ENCODE assay signal across 8 cellular contexts in genomic region chr12:93777249-93777648, GRCh38.
A peak's percentile ranks its signal among the peaks of the same experiment; 100 is the strongest.
DNase-seq lines count a peak whose midpoint lies in the region; ATAC-seq and TF ChIP-seq lines count a peak whose summit lies in the region.

No MANE protein-coding gene starts in this region.

- DNase-seq in HCT116 (ENCODE audit: low read depth, low spot score) (no peak), MCF 10A (ENCODE audit: unreplicated experiment) (no peak), kidney tubule cell (ENCODE audit: low spot score) (peak; percentile 27), hepatic stellate cell (ENCODE audit: low spot score) (no peak)
- no peak for DNase-seq in activated naive CD8-positive, alpha-beta T cell treated with anti-CD3 and anti-CD28 coated beads for 36 hours

- TF ChIP-seq RAD21 in HCT116 (IDR thresholded peaks at IDR 0.05; ENCODE audit: low read depth) = no peak

- RAD21 ChIA-PET in HCT116 (lab: Charles Lee; ENCODE audit: low non-redundant PET in 1 of 2, low total read pairs in 2 of 2, uncharacterized antibody in 2 of 2, unreplicated experiment in 2 of 2) = no interaction called here

- no TSS peak for BruUV-seq in HCT116 (replicated peaks; lab: Mats Ljungman, UMichigan)
- no TSS peak for BruUV-seq in MCF 10A (replicated peaks; lab: Mats Ljungman, UMichigan)

- no peaks in the 10 kb centered on the region for H3K27me3 ChIP-seq in HCT116 (ENCODE audit: insufficient read depth, low read length)

- no peak overlapping the region for H2AFZ ChIP-seq in HCT116 (ENCODE audit: low read depth, low read length, poor library complexity, severe bottlenecking)

- H3K4me3 Mint-ChIP-seq in MCF 10A (ENCODE audit: unreplicated experiment) = no peak overlapping the region
- H3K4me3 Mint-ChIP-seq in activated naive CD8-positive, alpha-beta T cell treated with anti-CD3 and anti-CD28 coated beads for 36 hours = no peak overlapping the region

- peaks cover 25% of the 10 kb centered on the region for H3K4me1 Mint-ChIP-seq in MCF 10A (ENCODE audit: insufficient read depth, unreplicated experiment)
- peaks cover 21% of the 10 kb centered on the region for H3K4me1 Mint-ChIP-seq in activated naive CD8-positive, alpha-beta T cell treated with anti-CD3 and anti-CD28 coated beads for 36 hours

- H3K36me3 Mint-ChIP-seq in MCF 10A (ENCODE audit: insufficient read depth, unreplicated experiment) = no peaks in the 10 kb centered on the region
- peaks cover 44% of the 10 kb centered on the region for H3K36me3 Mint-ChIP-seq in activated naive CD8-positive, alpha-beta T cell treated with anti-CD3 and anti-CD28 coated beads for 36 hours

- CTCF ChIA-PET in HCT116 (lab: Charles Lee) = no interaction called here
- CTCF ChIA-PET in MCF 10A (lab: Yijun Ruan, JAX) = interaction anchor here (0.7 to 2.6 kb wide), 3 partner anchors 10 to 825 kb away, joined by 3 to 11 read pairs (median 3); no protein-coding TSS in a partner anchor

- no peaks in the 10 kb centered on the region; the same call in 1 of the 2 replicates for H4K20me1 ChIP-seq in HCT116 (ENCODE audit: insufficient read depth)

- no peak for TF ChIP-seq CTCF in HCT116 (IDR thresholded peaks at IDR 0.05 in 2 of 3, conservative IDR thresholded peaks at IDR 0.05 in 1 of 3; ENCODE audit: borderline replicate concordance in 1 of 3, insufficient read depth in 1 of 3, low read depth in 2 of 3, low read length in 2 of 3)
- no peak for TF ChIP-seq CTCF in MCF 10A (IDR thresholded peaks at IDR 0.05; ENCODE audit: unreplicated experiment)

- no peak for TF ChIP-seq POLR2A in HCT116 (IDR thresholded peaks at IDR 0.05; ENCODE audit: borderline replicate concordance, extremely low read depth, insufficient read depth, insufficient read length)

- H3K9me3 ChIP-seq in HCT116 (ENCODE audit: control insufficient read depth in 1 of 2, insufficient read depth in 1 of 2, low read depth in 1 of 2, low read length in 2 of 2) = no peaks in the 10 kb centered on the region

- peak overlapping the region; percentile 8 for H3K27ac Mint-ChIP-seq in MCF 10A (ENCODE audit: low read depth, unreplicated experiment)
- no peak overlapping the region for H3K27ac Mint-ChIP-seq in activated naive CD8-positive, alpha-beta T cell treated with anti-CD3 and anti-CD28 coated beads for 36 hours

- POLR2A ChIA-PET in HCT116 (lab: Charles Lee) = no interaction called here
- POLR2A ChIA-PET in MCF 10A (lab: Yijun Ruan, JAX) = interaction anchor here (0.6 to 1.7 kb wide), 7 partner anchors 9 to 324 kb away, joined by 3 to 5 read pairs (median 4); no protein-coding TSS in a partner anchor

- no peaks in the 10 kb centered on the region for H3K36me3 ChIP-seq in HCT116 (ENCODE audit: control insufficient read depth in 1 of 2, insufficient read depth in 2 of 2, low read length in 2 of 2)

- H3K79me2 ChIP-seq in HCT116 (ENCODE audit: insufficient read depth, low read length) = no peaks in the 10 kb centered on the region

- intact Hi-C loops in HCT116 (cut with micrococcal nuclease) (no loop called here), MCF 10A (cut with micrococcal nuclease) (no loop called here)

- H3K27ac ChIP-seq in HCT116 (ENCODE audit: low read depth, low read length) = no peak overlapping the region
- peak overlapping the region in 16 of 21 experiments; percentile 20 to 78 (median 50) for H3K27ac ChIP-seq in skin epidermis

- peaks cover 3 to 45% of the 10 kb centered on the region in 2 experiments; a peak in 2 of 4 replicates for H3K4me1 ChIP-seq in HCT116 (ENCODE audit: control insufficient read depth in 1 of 2, insufficient read depth in 2 of 2, low read length in 2 of 2)

- ATAC-seq in HCT116 (no peak), HG03095 (IDR thresholded peaks at IDR 0.05; ENCODE audit: unreplicated experiment) (no peak), GM21619 (IDR thresholded peaks at IDR 0.05; ENCODE audit: unreplicated experiment) (no peak)

- H3K4me3 ChIP-seq in HCT116 (replicated peaks in 1 of 2; ENCODE audit: low read depth in 1 of 2, low read length in 2 of 2) (no peak overlapping the region), skin epidermis (no peak overlapping the region)

- H3K9me2 ChIP-seq in HCT116 (ENCODE audit: insufficient read depth) = no peaks in the 10 kb centered on the region

- H3K27me3 Mint-ChIP-seq in MCF 10A (ENCODE audit: insufficient read depth, unreplicated experiment) = no peaks in the 10 kb centered on the region
- no peaks in the 10 kb centered on the region for H3K27me3 Mint-ChIP-seq in activated naive CD8-positive, alpha-beta T cell treated with anti-CD3 and anti-CD28 coated beads for 36 hours

- H3K9ac ChIP-seq in HCT116 (ENCODE audit: low read length) = no peak overlapping the region

- H3K4me2 ChIP-seq in HCT116 (ENCODE audit: low read length) = peak overlapping the region; percentile 16; the same call in 1 of the 2 replicates

- no peaks in the 10 kb centered on the region for H3K9me3 Mint-ChIP-seq in MCF 10A (ENCODE audit: unreplicated experiment)
- peaks cover 14% of the 10 kb centered on the region for H3K9me3 Mint-ChIP-seq in activated naive CD8-positive, alpha-beta T cell treated with anti-CD3 and anti-CD28 coated beads for 36 hours

TF ChIP-seq in HCT116, 20 proteins besides CTCF, POLR2A, EP300 and RAD21:
- TF ChIP-seq SP1 (IDR thresholded peaks at IDR 0.05; ENCODE audit: low read depth) = no peak
- no peak for TF ChIP-seq CEBPB (IDR thresholded peaks at IDR 0.05; ENCODE audit: low read depth)
- TF ChIP-seq YY1 (IDR thresholded peaks at IDR 0.05; ENCODE audit: extremely low read depth, insufficient replicate concordance, low read depth, low read length) = no peak
- no peak for TF ChIP-seq EGR1 (IDR thresholded peaks at IDR 0.05; ENCODE audit: low read depth)
- TF ChIP-seq EZH2 (IDR thresholded peaks at IDR 0.05) = no peak
- TF ChIP-seq ELF1 (IDR thresholded peaks at IDR 0.05; ENCODE audit: borderline replicate concordance, low read depth) = no peak
- no peak for TF ChIP-seq ZNF274 (IDR thresholded peaks at IDR 0.05; ENCODE audit: low read depth, low read length)
- TF ChIP-seq MAX (IDR thresholded peaks at IDR 0.05) = no peak
- no peak for TF ChIP-seq ATF3 (IDR thresholded peaks at IDR 0.05)
- no peak for TF ChIP-seq ZFX (IDR thresholded peaks at IDR 0.05)
- TF ChIP-seq FOSL1 (IDR thresholded peaks at IDR 0.05; ENCODE audit: low read depth) = no peak
- TF ChIP-seq CBX3 (IDR thresholded peaks at IDR 0.05; ENCODE audit: low read depth) = no peak
- no peak for TF ChIP-seq SIN3A (IDR thresholded peaks at IDR 0.05; ENCODE audit: low read depth)
- no peak for TF ChIP-seq REST (IDR thresholded peaks at IDR 0.05; ENCODE audit: low read depth)
- no peak for TF ChIP-seq POLR2AphosphoS5 (IDR thresholded peaks at IDR 0.05; ENCODE audit: low read depth, low read length)
- TF ChIP-seq SRF (IDR thresholded peaks at IDR 0.05; ENCODE audit: low read depth) = no peak
- no peak for TF ChIP-seq TCF7L2 (IDR thresholded peaks at IDR 0.05; ENCODE audit: borderline replicate concordance, extremely low read depth, insufficient read depth, insufficient read length)
- no peak for TF ChIP-seq ZBTB33 (IDR thresholded peaks at IDR 0.05; ENCODE audit: extremely low read depth, insufficient replicate concordance, low read length)
